ENCODE assay signal across 11 cellular contexts in the genomic region with DNA sequence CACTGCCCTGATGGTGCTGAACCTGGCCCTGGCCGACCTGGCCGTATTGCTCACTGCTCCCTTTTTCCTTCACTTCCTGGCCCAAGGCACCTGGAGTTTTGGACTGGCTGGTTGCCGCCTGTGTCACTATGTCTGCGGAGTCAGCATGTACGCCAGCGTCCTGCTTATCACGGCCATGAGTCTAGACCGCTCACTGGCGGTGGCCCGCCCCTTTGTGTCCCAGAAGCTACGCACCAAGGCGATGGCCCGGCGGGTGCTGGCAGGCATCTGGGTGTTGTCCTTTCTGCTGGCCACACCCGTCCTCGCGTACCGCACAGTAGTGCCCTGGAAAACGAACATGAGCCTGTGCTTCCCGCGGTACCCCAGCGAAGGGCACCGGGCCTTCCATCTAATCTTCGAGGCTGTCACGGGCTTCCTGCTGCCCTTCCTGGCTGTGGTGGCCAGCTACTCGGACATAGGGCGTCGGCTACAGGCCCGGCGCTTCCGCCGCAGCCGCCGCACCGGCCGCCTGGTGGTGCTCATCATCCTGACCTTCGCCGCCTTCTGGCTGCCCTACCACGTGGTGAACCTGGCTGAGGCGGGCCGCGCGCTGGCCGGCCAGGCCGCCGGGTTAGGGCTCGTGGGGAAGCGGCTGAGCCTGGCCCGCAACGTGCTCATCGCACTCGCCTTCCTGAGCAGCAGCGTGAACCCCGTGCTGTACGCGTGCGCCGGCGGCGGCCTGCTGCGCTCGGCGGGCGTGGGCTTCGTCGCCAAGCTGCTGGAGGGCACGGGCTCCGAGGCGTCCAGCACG. TPM values are rescaled to one million over a fixed set of nuclear protein-coding genes. Genes with fewer than 3 reads are reported as not detected.
DNase-seq lines count a peak whose midpoint lies in the region; ATAC-seq and TF ChIP-seq lines count a peak whose summit lies in the region.
"Had no signal": no experiment of that assay in that cellular context is flagged by ENCODE, and none has a peak within 500 bp of the region (broad histone marks: within the 10 kb centered on the region; RNA-seq: fewer than 3 reads in every experiment).

No MANE protein-coding gene starts in this region.

- H3K27me3 ChIP-seq in right lobe of liver: no peaks in the 10 kb centered on the region
- H3K27me3 ChIP-seq in thymus (ENCODE audit: control insufficient read depth, insufficient read depth): no peaks in the 10 kb centered on the region

- DNase-seq in NCI-H524 (lab: John Stamatoyannopoulos, UW): peak; percentile 19 to 47
- DNase-seq in NCI-H524 treated with DMSO at 0.1 percent for 48 hours (lab: John Stamatoyannopoulos, UW): no peak
- DNase-seq in ecto neural progenitor cell (ENCODE audit: low spot score): peak; percentile 59
- peak; percentile 72 to 79 (median 74) for DNase-seq in right lobe of liver
- DNase-seq in stimulated activated CD4-positive, alpha-beta T cell treated with anti-CD3 and anti-CD28 coated beads, Interleukin-2, amount 100 ng/mL, for 24 hours: no peak
- DNase-seq in NCI-H446 treated with DMSO at 0.1 percent for 48 hours (lab: John Stamatoyannopoulos, UW): no peak
- DNase-seq in NCI-H1417 (lab: John Stamatoyannopoulos, UW): no peak
- DNase-seq: SHP77 had no signal

- H3K9me3 ChIP-seq in right lobe of liver: no peaks in the 10 kb centered on the region
- H3K9me3 ChIP-seq in thymus (ENCODE audit: control insufficient read depth): no peaks in the 10 kb centered on the region

- 58% methylated on average over 7 of the region's 70 CpGs for WGBS in right lobe of liver (ENCODE audit: insufficient coverage, low coverage, low lambda C conversion rate, missing lambda C conversion rate)
- WGBS in thymus: 94% methylated on average over 70 of the region's 70 CpGs

- H3K4me3 ChIP-seq in right lobe of liver: no peak overlapping the region
- no peak overlapping the region for H3K4me3 ChIP-seq in thymus (ENCODE audit: low read length)

- no peak for TF ChIP-seq POLR2A in right lobe of liver (IDR thresholded peaks at IDR 0.05)

- peaks cover 0 to 27% (median 6%) of the 10 kb centered on the region in 4 donors for H3K4me1 ChIP-seq in right lobe of liver
- H3K4me1 ChIP-seq in thymus (ENCODE audit: control insufficient read depth, insufficient read depth, low read length): peaks cover 2% of the 10 kb centered on the region

- H3K36me3 ChIP-seq in right lobe of liver: no peaks in the 10 kb centered on the region
- no peaks in the 10 kb centered on the region for H3K36me3 ChIP-seq in thymus (ENCODE audit: control insufficient read depth, insufficient read depth)

- intact Hi-C loops in right lobe of liver (cut with DNase I): no loop called here

- TF ChIP-seq CTCF in right lobe of liver (IDR thresholded peaks at IDR 0.05): peak; percentile 13 to 47 (median 32)

- H3K27ac ChIP-seq in right lobe of liver (peak overlapping the region in 1 of 3 donors; percentile 26), thymus (ENCODE audit: low read depth) (peak overlapping the region; percentile 38)

- ATAC-seq in right lobe of liver: peak; percentile 57 to 71 (median 69)
- ATAC-seq: naive thymus-derived CD8-positive, alpha-beta T cell had no signal

RNA-seq across cellular contexts. Expression of a gene that starts 4.7 kb away (rescaled TPM):
- 1 to 10 TPM; 2.7 to 5.5 (median 3.9) TPM for total RNA-seq in right lobe of liver
- polyA plus RNA-seq in thymus: 73.3 TPM

RNA-seq across cellular contexts. Expression of a gene that starts 6.1 kb away (rescaled TPM):
- 1 to 10 TPM; 1.8 to 5.8 (median 3.5) TPM for total RNA-seq in right lobe of liver
- 6.5 TPM for polyA plus RNA-seq in thymus

RNA-seq across cellular contexts. Expression of a gene that starts 8.2 kb away (rescaled TPM):
- total RNA-seq in right lobe of liver: 100 to 1,000 TPM; 118 to 219 (median 196) TPM
- polyA plus RNA-seq in thymus: 13.4 TPM
- total RNA-seq: A673 had no signal

RNA-seq across cellular contexts. Expression of a gene that starts 16.4 kb away (rescaled TPM):
- total RNA-seq in right lobe of liver: 10 to 100 TPM in 4 of 6 experiments, 1 to 10 TPM in 2; 8.2 to 15.3 (median 11.4) TPM
- polyA plus RNA-seq in thymus: 7.9 TPM

RNA-seq across cellular contexts. Expression of a gene that starts 16.4 kb away (rescaled TPM):
- total RNA-seq in right lobe of liver: 10 to 100 TPM; 49.1 to 89.3 (median 60.1) TPM
- polyA plus RNA-seq in thymus: 59.6 TPM

Comparison
In these comparisons a context has a peak if more than half of its experiments do, and no peak if none do; other contexts are left out.
1. DNase-seq: peak in NCI-H524 (2 of 2), ecto neural progenitor cell (single experiment) and right lobe of liver (3 of 3); none in NCI-H524 treated with DMSO at 0.1 percent for 48 hours (single experiment), stimulated activated CD4-positive, alpha-beta T cell treated with anti-CD3 and anti-CD28 coated beads, Interleukin-2, amount 100 ng/mL, for 24 hours (0 of 2), NCI-H446 treated with DMSO at 0.1 percent for 48 hours (single experiment) and NCI-H1417 (0 of 3).